ENCODE assay signal across 26 cellular contexts in genomic region chr15:88748081-88748480, GRCh38. TPM values are rescaled to one million over a fixed set of nuclear protein-coding genes. Genes with fewer than 3 reads are reported as not detected.
"Had no signal": no experiment of that assay in that cellular context is flagged by ENCODE, and none has a peak within 500 bp of the region (broad histone marks: within the 10 kb centered on the region; RNA-seq: fewer than 3 reads in every experiment).

No MANE protein-coding gene starts in this region.

- H3K9me3 ChIP-seq: heart left ventricle, right atrium auricular region, spleen, upper lobe of left lung, vagina had no signal

- H3K4me3 ChIP-seq: heart left ventricle, right atrium auricular region, spleen, upper lobe of left lung, vagina had no signal

- H3K27me3 ChIP-seq: right atrium auricular region, upper lobe of left lung, vagina had no signal

- DNase-seq: activated CD4-positive, alpha-beta T cell treated with anti-CD3 and anti-CD28 coated beads, Interleukin-2, amount 50 U/mL, for 1 hour; activated CD4-positive, CD25-positive, alpha-beta regulatory T cell treated with anti-CD3 and anti-CD28 coated beads, Interleukin-2, amount 50 U/mL, for 72 hours; activated CD8-positive, alpha-beta T cell treated with anti-CD3 and anti-CD28 coated beads for 36 hours; activated gamma-delta T cell treated with Interleukin-2 at 50 U/mL for 16 hours; activated naive CD4-positive, alpha-beta T cell treated with anti-CD3 and anti-CD28 coated beads, Interleukin-2, amount 50 U/mL, for 16 hours; activated T-cell treated with anti-CD3 and anti-CD28 coated beads, Interleukin-2, amount 50 U/mL, for 4 hours; amygdala; effector CD8-positive, alpha-beta T cell; foreskin fibroblast; heart left ventricle; midbrain; naive thymus-derived CD8-positive, alpha-beta T cell; nucleus accumbens; spleen; stimulated activated CD4-positive, alpha-beta T cell treated with anti-CD3 and anti-CD28 coated beads, Interleukin-2, amount 100 ng/mL, for 48 hours; stimulated activated naive CD4-positive, alpha-beta T cell treated with Interleukin-2 at 50 U/mL for 16 hours; T-helper 9 cell; upper lobe of left lung had no signal

- H3K4me1 ChIP-seq: heart left ventricle, right atrium auricular region, spleen, upper lobe of left lung, vagina had no signal

- H3K27ac ChIP-seq: epithelial cell of prostate, right atrium auricular region, spleen, upper lobe of left lung, vagina had no signal

- ATAC-seq: activated CD8-positive, alpha-beta T cell treated with anti-CD3 and anti-CD28 coated beads for 36 hours; activated T-cell treated with anti-CD3 and anti-CD28 coated beads, Interleukin-2, amount 50 U/mL, for 4 hours; activated T-helper 17 cell treated with anti-CD3 and anti-CD28 coated beads, Interleukin-2, amount 50 U/mL, for 72 hours; heart left ventricle; naive thymus-derived CD8-positive, alpha-beta T cell had no signal

- H3K36me3 ChIP-seq: heart left ventricle, right atrium auricular region, spleen, upper lobe of left lung, vagina had no signal

RNA-seq across cellular contexts. Expression of gene ACAN, which starts 55.2 kb away (rescaled TPM):
- total RNA-seq: activated CD8-positive, alpha-beta T cell treated with anti-CD3 and anti-CD28 coated beads for 36 hours; activated T-cell treated with anti-CD3 and anti-CD28 coated beads, Interleukin-2, amount 50 U/mL, for 4 hours; activated T-helper 17 cell treated with anti-CD3 and anti-CD28 coated beads, Interleukin-2, amount 50 U/mL, for 72 hours; bronchial epithelial cell; dermis microvascular lymphatic vessel endothelial cell; naive thymus-derived CD8-positive, alpha-beta T cell; pulmonary artery endothelial cell; T-helper 1 cell treated with Interleukin-12 subunit alpha and Interleukin-12 subunit beta and Interleukin-4 antibody, amounts not matched to agents 30 ng/mL and 1 ng/mL, for 36 hours had no signal
